In the genomic region with DNA sequence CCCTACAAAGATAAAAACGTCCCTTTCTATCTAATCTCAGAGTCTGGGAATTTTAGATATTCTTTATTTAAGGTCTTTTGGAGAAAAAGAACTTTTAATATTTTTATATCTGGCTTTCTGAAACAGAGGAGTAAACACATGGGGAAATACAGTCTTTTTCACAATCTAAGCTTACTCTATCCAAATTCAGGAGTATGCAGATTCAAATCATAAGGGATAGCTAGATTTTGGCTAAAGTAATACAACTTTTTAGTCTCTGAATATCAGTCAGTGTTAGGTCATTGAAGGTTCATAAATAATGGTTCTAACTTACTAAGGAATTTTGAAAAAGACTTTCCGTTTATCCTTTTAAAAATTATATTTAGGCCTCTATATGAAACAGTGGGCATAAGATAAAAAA, we compare ENCODE assay signal across 4 cellular contexts.
"Had no signal": no experiment of that assay in that cellular context is flagged by ENCODE, and none has a peak within 500 bp of the region (broad histone marks: within the 10 kb centered on the region; RNA-seq: fewer than 3 reads in every experiment).

No MANE protein-coding gene starts in this region.

- H3K27ac ChIP-seq: HL-60 had no signal

- ATAC-seq: HepG2, K562 had no signal

- DNase-seq: IMR-90 had no signal

- H3K4me3 ChIP-seq: K562 had no signal
